ENCODE assay signal across 8 cellular contexts in genomic region chr19:10553943-10554381, GRCh38.
DNase-seq lines count a peak whose midpoint lies in the region; ATAC-seq lines count a peak whose summit lies in the region.

No MANE protein-coding gene starts in this region.

- no peak for ATAC-seq in HG02970 (IDR thresholded peaks at IDR 0.05; ENCODE audit: low FRiP score, unreplicated experiment)

- H3K27ac ChIP-seq in caudate nucleus (ENCODE audit: low read depth, low read length), result no peak overlapping the region

- DNase-seq in GM19240 (ENCODE audit: insufficient read length, low spot score), result peak; percentile 64
- peak; percentile 66 for DNase-seq in HPDE6-E6E7 (ENCODE audit: extremely low spot score)
- DNase-seq in activated gamma-delta T cell treated with Interleukin-2 at 50 U/mL for 16 hours, result peak; percentile 79
- peak; percentile 47 for DNase-seq in stimulated activated CD8-positive, alpha-beta memory T cell treated with anti-CD3 and anti-CD28 coated beads, Interleukin-12 subunit alpha, Interleukin-12 subunit beta, amount 100 ng/mL, for 1 hour (ENCODE audit: low read depth)
- no peak for DNase-seq in caudate nucleus (lab: John Stamatoyannopoulos, UW)
- no peak for DNase-seq in SW 1271 (lab: John Stamatoyannopoulos, UW)
- no peak for DNase-seq in NOMO-1 treated with dmso at 0.1 percent for 144 hours (lab: John Stamatoyannopoulos, UW; ENCODE audit: unreplicated experiment)

Comparison
In these comparisons a context has a peak if more than half of its experiments do, and no peak if none do; other contexts are left out.
1. DNase-seq: peak in GM19240 (single experiment), HPDE6-E6E7 (single experiment), activated gamma-delta T cell treated with Interleukin-2 at 50 U/mL for 16 hours (single experiment) and stimulated activated CD8-positive, alpha-beta memory T cell treated with anti-CD3 and anti-CD28 coated beads, Interleukin-12 subunit alpha, Interleukin-12 subunit beta, amount 100 ng/mL, for 1 hour (single experiment); none in caudate nucleus (0 of 61), SW 1271 (0 of 2) and NOMO-1 treated with dmso at 0.1 percent for 144 hours (single experiment).